Comparison of ENCODE assay signal across 1 cellular context in genomic region chr10:114526497-114527238, GRCh38.
TF ChIP-seq lines count a peak whose summit lies in the region.

No MANE protein-coding gene starts in this region.

TF ChIP-seq in HepG2, 621 proteins besides CTCF, POLR2A, EP300 and RAD21 (continued from another document and continues in another):
- TF ChIP-seq ZNF646 (CRISPR knock-in tag; IDR thresholded peaks at IDR 0.05), result peak; percentile 77; the same call in 1 of the 2 replicates
- TF ChIP-seq ZBTB26 (CRISPR knock-in tag; IDR thresholded peaks at IDR 0.05; ENCODE audit: borderline replicate concordance), result peak; percentile 90; the same call in 1 of the 2 replicates
- peak; percentile 28; the same call in 1 of the 2 replicates for TF ChIP-seq ATF6 (CRISPR knock-in tag; conservative IDR thresholded peaks at IDR 0.05)
- TF ChIP-seq ZNF44 (CRISPR knock-in tag; IDR thresholded peaks at IDR 0.05), result 0 out of 2 replicates have a peak, but pooled peaks have one; percentile 69
- no peak for TF ChIP-seq CAMTA2 (CRISPR knock-in tag; IDR thresholded peaks at IDR 0.05; ENCODE audit: borderline replicate concordance)
- TF ChIP-seq ZNF619 (CRISPR knock-in tag; IDR thresholded peaks at IDR 0.05), result 0 out of 2 replicates have a peak, but pooled peaks have one; percentile 26
- no peak for TF ChIP-seq MAFK (conservative IDR thresholded peaks at IDR 0.05 in 1 of 2, IDR thresholded peaks at IDR 0.05 in 1 of 2; ENCODE audit: low read length in 2 of 2)
- no peak for TF ChIP-seq ZXDC (CRISPR knock-in tag; IDR thresholded peaks at IDR 0.05)
- peak; percentile 65 for TF ChIP-seq ZNF574 (CRISPR knock-in tag; IDR thresholded peaks at IDR 0.05)
- TF ChIP-seq MED1 (CRISPR knock-in tag; IDR thresholded peaks at IDR 0.05), result peak; percentile 81
- TF ChIP-seq HIVEP1 (CRISPR knock-in tag; IDR thresholded peaks at IDR 0.05), result no peak; the same call in 1 of the 2 replicates
- TF ChIP-seq KMT2A (CRISPR knock-in tag; IDR thresholded peaks at IDR 0.05), result peak; percentile 92
- peak; percentile 91 for TF ChIP-seq DMAP1 (CRISPR knock-in tag; IDR thresholded peaks at IDR 0.05)
- peak; percentile 91 for TF ChIP-seq HNF4G (IDR thresholded peaks at IDR 0.05; ENCODE audit: borderline replicate concordance, low read depth, low read length)
- peak; percentile 81; the same call in 1 of the 2 replicates for TF ChIP-seq HNF4G (CRISPR knock-in tag; IDR thresholded peaks at IDR 0.05; ENCODE audit: borderline replicate concordance, low read depth)
- peak; percentile 60; the same call in 1 of the 2 replicates for TF ChIP-seq NKX3-1 (CRISPR knock-in tag; IDR thresholded peaks at IDR 0.05)
- TF ChIP-seq GLI4 (CRISPR knock-in tag; IDR thresholded peaks at IDR 0.05; ENCODE audit: borderline replicate concordance), result peak; percentile 82; the same call in 1 of the 2 replicates
- TF ChIP-seq YEATS2 (CRISPR knock-in tag; IDR thresholded peaks at IDR 0.05; ENCODE audit: borderline replicate concordance), result no peak
- TF ChIP-seq ZFP37 (CRISPR knock-in tag; IDR thresholded peaks at IDR 0.05; ENCODE audit: borderline replicate concordance), result peak; percentile 79; the same call in 1 of the 2 replicates
- TF ChIP-seq ATF5 (CRISPR knock-in tag; IDR thresholded peaks at IDR 0.05; ENCODE audit: low read depth), result peak; percentile 53; the same call in 1 of the 2 replicates
- TF ChIP-seq CBX2 (IDR thresholded peaks at IDR 0.05; ENCODE audit: low read depth, low read length), result no peak
- TF ChIP-seq CBX2 (CRISPR knock-in tag; IDR thresholded peaks at IDR 0.05; ENCODE audit: low read depth), result no peak
- TF ChIP-seq ZNF232 (CRISPR knock-in tag; IDR thresholded peaks at IDR 0.05; ENCODE audit: borderline replicate concordance), result peak; percentile 87
- TF ChIP-seq MIER2 (CRISPR knock-in tag; IDR thresholded peaks at IDR 0.05), result peak; percentile 25; the same call in 1 of the 2 replicates
- no peak for TF ChIP-seq HNRNPUL1 (IDR thresholded peaks at IDR 0.05; ENCODE audit: low read depth, low read length)
- no peak for TF ChIP-seq ZNF34 (CRISPR knock-in tag; IDR thresholded peaks at IDR 0.05; ENCODE audit: borderline replicate concordance)
- TF ChIP-seq NR2F2 (IDR thresholded peaks at IDR 0.05; ENCODE audit: borderline replicate concordance, low read depth), result peak; percentile 40; the same call in 1 of the 2 replicates
- peak; percentile 60 for TF ChIP-seq GATAD1 (CRISPR knock-in tag; IDR thresholded peaks at IDR 0.05)
- TF ChIP-seq FOXP4 (CRISPR knock-in tag; IDR thresholded peaks at IDR 0.05), result peak; percentile 71
- no peak for TF ChIP-seq ZNF460 (CRISPR knock-in tag; IDR thresholded peaks at IDR 0.05; ENCODE audit: borderline replicate concordance)
- no peak for TF ChIP-seq SCMH1 (CRISPR knock-in tag; IDR thresholded peaks at IDR 0.05; ENCODE audit: borderline replicate concordance)
- TF ChIP-seq HES4 (CRISPR knock-in tag; IDR thresholded peaks at IDR 0.05; ENCODE audit: borderline replicate concordance), result 0 out of 2 replicates have a peak, but pooled peaks have one; percentile 38
- TF ChIP-seq ATF1 (CRISPR knock-in tag; IDR thresholded peaks at IDR 0.05), result peak; percentile 34; the same call in 1 of the 2 replicates
- no peak for TF ChIP-seq GTF2F1 (IDR thresholded peaks at IDR 0.05; ENCODE audit: low read length)
- peak; percentile 48 for TF ChIP-seq FOXA3 (CRISPR knock-in tag; IDR thresholded peaks at IDR 0.05)
- no peak for TF ChIP-seq ZFP36L2 (CRISPR knock-in tag; IDR thresholded peaks at IDR 0.05)
- TF ChIP-seq ZNF891 (CRISPR knock-in tag; IDR thresholded peaks at IDR 0.05), result no peak
- TF ChIP-seq SMARCE1 (IDR thresholded peaks at IDR 0.05; ENCODE audit: borderline replicate concordance), result no peak
- TF ChIP-seq ZNF251 (CRISPR knock-in tag; IDR thresholded peaks at IDR 0.05), result peak; percentile 83; the same call in 1 of the 2 replicates
- TF ChIP-seq ELF4 (CRISPR knock-in tag; IDR thresholded peaks at IDR 0.05; ENCODE audit: borderline replicate concordance), result no peak
- peak; percentile 87; the same call in 1 of the 2 replicates for TF ChIP-seq ZNF616 (CRISPR knock-in tag; IDR thresholded peaks at IDR 0.05; ENCODE audit: low read depth)
- TF ChIP-seq NFE2L1 (CRISPR knock-in tag; IDR thresholded peaks at IDR 0.05; ENCODE audit: borderline replicate concordance), result no peak
- TF ChIP-seq GMEB2 (CRISPR knock-in tag; IDR thresholded peaks at IDR 0.05; ENCODE audit: low read depth), result peak; percentile 22; the same call in 1 of the 2 replicates
- TF ChIP-seq WIZ (CRISPR knock-in tag; IDR thresholded peaks at IDR 0.05), result no peak
- no peak for TF ChIP-seq ZFP62 (CRISPR knock-in tag; IDR thresholded peaks at IDR 0.05)
